ENCODE assay signal across 9 cellular contexts in the genomic region with DNA sequence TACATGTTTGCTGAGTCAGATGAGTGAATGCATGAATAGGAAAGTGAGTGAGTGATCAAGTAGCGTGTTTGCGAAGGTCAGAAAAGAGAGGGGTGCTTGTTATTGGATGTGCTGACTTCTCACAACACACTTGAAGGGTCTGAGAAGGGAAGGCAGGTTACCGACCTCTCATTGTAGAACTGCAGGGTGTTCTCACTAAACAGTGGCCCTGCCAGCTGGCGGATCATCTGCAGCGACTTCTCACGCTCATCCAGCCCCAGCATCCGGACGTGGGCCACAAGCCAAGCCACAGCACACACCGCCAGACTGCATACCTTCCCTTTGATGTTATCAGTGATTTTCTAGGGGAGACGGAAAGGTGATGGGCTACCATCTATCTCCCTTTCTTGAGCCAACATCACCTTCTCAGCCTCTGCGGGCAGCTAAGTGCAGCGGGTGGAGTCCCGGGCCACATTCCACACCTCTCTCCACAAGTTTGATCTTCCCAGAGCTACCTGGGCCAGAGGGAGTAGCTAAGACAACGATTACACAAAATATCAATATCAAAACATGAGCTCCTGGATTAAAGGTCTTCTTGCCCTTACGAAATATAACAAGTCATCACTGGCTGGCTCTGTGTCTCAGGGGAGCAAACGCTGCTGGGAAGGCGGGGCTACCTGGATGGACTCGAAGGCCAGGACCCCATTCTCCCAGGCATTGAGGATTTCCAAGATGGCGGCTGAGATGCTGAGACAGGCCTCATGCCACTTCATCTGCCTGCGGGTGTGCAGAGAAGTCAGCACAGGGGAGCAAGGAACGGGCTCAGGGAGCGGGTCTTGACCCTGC. TPM values are rescaled to one million over a fixed set of nuclear protein-coding genes. Genes with fewer than 3 reads are reported as not detected.
A peak's percentile ranks its signal among the peaks of the same experiment; 100 is the strongest.
DNase-seq lines count a peak whose midpoint lies in the region; ATAC-seq and TF ChIP-seq lines count a peak whose summit lies in the region.
"Had no signal": no experiment of that assay in that cellular context is flagged by ENCODE, and none has a peak within 500 bp of the region (broad histone marks: within the 10 kb centered on the region; RNA-seq: fewer than 3 reads in every experiment).

No MANE protein-coding gene starts in this region.

- H3K27me3 ChIP-seq in esophagus muscularis mucosa = no peaks in the 10 kb centered on the region

- H3K9me3 Mint-ChIP-seq in activated CD8-positive, alpha-beta T cell treated with anti-CD3 and anti-CD28 coated beads, Interleukin-2, amount 10 ng/mL, durations not matched to agents 7 days and 5 days (ENCODE audit: insufficient read depth) = no peaks in the 10 kb centered on the region
- H3K9me3 Mint-ChIP-seq in mesothelial cell of epicardium = no peaks in the 10 kb centered on the region
- H3K9me3 Mint-ChIP-seq: dendritic cell treated with granulocyte-macrophage colony-stimulating factor and Interleukin-4, amounts not matched to agents 40 ng/mL and 50 ng/mL, for 4 days had no signal

- peaks cover 46 to 94% (median 85%) of the 10 kb centered on the region in 4 donors for H3K36me3 ChIP-seq in esophagus muscularis mucosa

- no peak overlapping the region for H3K4me3 ChIP-seq in esophagus muscularis mucosa

- DNase-seq in stimulated activated CD4-positive, alpha-beta T cell treated with anti-CD3 and anti-CD28 coated beads, Interleukin-4, amount 100 ng/mL, for 1 hour = peak; percentile 33
- DNase-seq in stimulated activated CD4-positive, alpha-beta T cell treated with anti-CD3 and anti-CD28 coated beads, Interleukin-2, amount 100 ng/mL, for 48 hours = no peak
- peak; percentile 68 for DNase-seq in activated CD8-positive, alpha-beta T cell treated with anti-CD3 and anti-CD28 coated beads, Interleukin-2, amount 10 ng/mL, durations not matched to agents 7 days and 5 days
- DNase-seq in esophagus muscularis mucosa (ENCODE audit: extremely low spot score) (no peak), mesothelial cell of epicardium (ENCODE audit: low spot score in 2 of 2, unreplicated experiment in 2 of 2) (no peak)

- peak overlapping the region in 3 of 4 donors; percentile 28 to 56 (median 42) for H3K27ac ChIP-seq in esophagus muscularis mucosa (replicated peaks in 1 of 4)

- POLR2A ChIA-PET in activated CD8-positive, alpha-beta T cell treated with anti-CD3 and anti-CD28 coated beads, Interleukin-2, amount 10 ng/mL, durations not matched to agents 7 days and 5 days (lab: Charles Lee) = interaction anchor here (1.0 to 1.7 kb wide), 4 partner anchors 11 to 87 kb away, joined by 3 to 6 read pairs (median 4); partner anchors contain the start of genes CSF3 and MED24

- peaks cover 49% of the 10 kb centered on the region for H3K36me3 Mint-ChIP-seq in activated CD8-positive, alpha-beta T cell treated with anti-CD3 and anti-CD28 coated beads, Interleukin-2, amount 10 ng/mL, durations not matched to agents 7 days and 5 days (ENCODE audit: low read depth)
- H3K36me3 Mint-ChIP-seq in mesothelial cell of epicardium = peaks cover 46% of the 10 kb centered on the region

- no peaks in the 10 kb centered on the region for H3K9me3 ChIP-seq in esophagus muscularis mucosa

- TF ChIP-seq CTCF in esophagus muscularis mucosa (IDR thresholded peaks at IDR 0.05) (no peak), mesothelial cell of epicardium (IDR thresholded peaks at IDR 0.05; ENCODE audit: unreplicated experiment) (no peak)

- no peak for TF ChIP-seq EP300 in esophagus muscularis mucosa (IDR thresholded peaks at IDR 0.05)

- no peaks in the 10 kb centered on the region for H3K27me3 Mint-ChIP-seq in activated CD8-positive, alpha-beta T cell treated with anti-CD3 and anti-CD28 coated beads, Interleukin-2, amount 10 ng/mL, durations not matched to agents 7 days and 5 days (ENCODE audit: low read depth)
- H3K27me3 Mint-ChIP-seq in mesothelial cell of epicardium (ENCODE audit: low read depth) = no peaks in the 10 kb centered on the region
- H3K27me3 Mint-ChIP-seq: dendritic cell treated with granulocyte-macrophage colony-stimulating factor and Interleukin-4, amounts not matched to agents 40 ng/mL and 50 ng/mL, for 4 days had no signal

- ATAC-seq in activated CD8-positive, alpha-beta T cell treated with anti-CD3 and anti-CD28 coated beads, Interleukin-2, amount 10 ng/mL, durations not matched to agents 7 days and 5 days = peak; percentile 59
- ATAC-seq in HG02840 (IDR thresholded peaks at IDR 0.05; ENCODE audit: low FRiP score, unreplicated experiment) = no peak
- no peak for ATAC-seq in GM18520 (IDR thresholded peaks at IDR 0.05; ENCODE audit: unreplicated experiment)
- ATAC-seq in HG03565 (IDR thresholded peaks at IDR 0.05; ENCODE audit: unreplicated experiment) = no peak

- 57% methylated on average over 19 of the region's 22 CpGs for WGBS in esophagus muscularis mucosa

- intact Hi-C loops in esophagus muscularis mucosa (cut with DNase I) = no loop called here

- H3K27ac Mint-ChIP-seq in activated CD8-positive, alpha-beta T cell treated with anti-CD3 and anti-CD28 coated beads, Interleukin-2, amount 10 ng/mL, durations not matched to agents 7 days and 5 days = peak overlapping the region; percentile 72
- no peak overlapping the region for H3K27ac Mint-ChIP-seq in mesothelial cell of epicardium
- H3K27ac Mint-ChIP-seq: dendritic cell treated with granulocyte-macrophage colony-stimulating factor and Interleukin-4, amounts not matched to agents 40 ng/mL and 50 ng/mL, for 4 days had no signal

- H3K4me3 Mint-ChIP-seq in activated CD8-positive, alpha-beta T cell treated with anti-CD3 and anti-CD28 coated beads, Interleukin-2, amount 10 ng/mL, durations not matched to agents 7 days and 5 days = peak overlapping the region; percentile 21
- no peak overlapping the region for H3K4me3 Mint-ChIP-seq in mesothelial cell of epicardium
- H3K4me3 Mint-ChIP-seq: dendritic cell treated with granulocyte-macrophage colony-stimulating factor and Interleukin-4, amounts not matched to agents 40 ng/mL and 50 ng/mL, for 4 days had no signal

- TF ChIP-seq POLR2A in esophagus muscularis mucosa (IDR thresholded peaks at IDR 0.05; ENCODE audit: low read depth) = no peak

- peaks cover 27 to 69% (median 63%) of the 10 kb centered on the region in 4 donors for H3K4me1 ChIP-seq in esophagus muscularis mucosa

- CTCF ChIA-PET in activated CD8-positive, alpha-beta T cell treated with anti-CD3 and anti-CD28 coated beads, Interleukin-2, amount 10 ng/mL, durations not matched to agents 7 days and 5 days (lab: Charles Lee) = interaction anchor here (0.7 to 5.0 kb wide), 24 partner anchors 10 to 159 kb away, joined by 3 to 110 read pairs (median 4); partner anchors contain the start of genes CSF3, MED24, NR1D1 and PSMD3

- peaks cover 23% of the 10 kb centered on the region for H3K4me1 Mint-ChIP-seq in activated CD8-positive, alpha-beta T cell treated with anti-CD3 and anti-CD28 coated beads, Interleukin-2, amount 10 ng/mL, durations not matched to agents 7 days and 5 days (ENCODE audit: low read depth)
- peaks cover 6% of the 10 kb centered on the region for H3K4me1 Mint-ChIP-seq in mesothelial cell of epicardium

RNA-seq across cellular contexts. Expression of gene CSF3, which starts 11.0 kb away (rescaled TPM):
- total RNA-seq in activated CD8-positive, alpha-beta T cell treated with anti-CD3 and anti-CD28 coated beads, Interleukin-2, amount 10 ng/mL, durations not matched to agents 7 days and 5 days = not detected
- total RNA-seq in esophagus muscularis mucosa (10 to 100 TPM in 1 of 4 donors, under 1 TPM in 3; 0.32 to 19.4 (median 0.58) TPM), mesothelial cell of epicardium (not detected in 3 replicates)

RNA-seq across cellular contexts. Expression of gene MED24, which starts 28.0 kb away (rescaled TPM):
- total RNA-seq in activated CD8-positive, alpha-beta T cell treated with anti-CD3 and anti-CD28 coated beads, Interleukin-2, amount 10 ng/mL, durations not matched to agents 7 days and 5 days = 10 to 100 TPM; 93.4 to 96.7 TPM
- total RNA-seq in esophagus muscularis mucosa = 10 to 100 TPM; 33.6 to 43.6 (median 37.4) TPM
- total RNA-seq in mesothelial cell of epicardium = 125 to 131 TPM (median 130 TPM) in 3 replicates

RNA-seq across cellular contexts. Expression of gene THRA, which starts 36.6 kb away (rescaled TPM):
- total RNA-seq in activated CD8-positive, alpha-beta T cell treated with anti-CD3 and anti-CD28 coated beads, Interleukin-2, amount 10 ng/mL, durations not matched to agents 7 days and 5 days = 1 to 10 TPM; 8.7 to 9.7 TPM
- total RNA-seq in esophagus muscularis mucosa = 100 to 1,000 TPM in 2 of 4 donors, 10 to 100 TPM in 2; 69.7 to 112 (median 85.2) TPM
- 42.4 to 44.3 TPM (median 43.6 TPM) in 3 replicates for total RNA-seq in mesothelial cell of epicardium

RNA-seq across cellular contexts. Expression of gene PSMD3, which starts 45.6 kb away (rescaled TPM):
- total RNA-seq in activated CD8-positive, alpha-beta T cell treated with anti-CD3 and anti-CD28 coated beads, Interleukin-2, amount 10 ng/mL, durations not matched to agents 7 days and 5 days = 100 to 1,000 TPM; 104 to 116 TPM
- total RNA-seq in esophagus muscularis mucosa (100 to 1,000 TPM in 1 of 4 donors, 10 to 100 TPM in 3; 58.1 to 117 (median 84.0) TPM), mesothelial cell of epicardium (107 to 111 TPM (median 110 TPM) in 3 replicates)

Comparison
In these comparisons a context has a peak if more than half of its experiments do, and no peak if none do; other contexts are left out.
1. DNase-seq: peak in stimulated activated CD4-positive, alpha-beta T cell treated with anti-CD3 and anti-CD28 coated beads, Interleukin-4, amount 100 ng/mL, for 1 hour (single experiment) and activated CD8-positive, alpha-beta T cell treated with anti-CD3 and anti-CD28 coated beads, Interleukin-2, amount 10 ng/mL, durations not matched to agents 7 days and 5 days (single experiment); none in stimulated activated CD4-positive, alpha-beta T cell treated with anti-CD3 and anti-CD28 coated beads, Interleukin-2, amount 100 ng/mL, for 48 hours (0 of 2), esophagus muscularis mucosa (single experiment) and mesothelial cell of epicardium (0 of 2).